Comparison of ENCODE assay signal across 8 cellular contexts in genomic region chr7:76549025-76549854, GRCh38. TPM values are rescaled to one million over a fixed set of nuclear protein-coding genes. Genes with fewer than 3 reads are reported as not detected.
DNase-seq lines count a peak whose midpoint lies in the region; ATAC-seq and TF ChIP-seq lines count a peak whose summit lies in the region.
"Not testable (repeated sequence)": the region's sequence is repeated elsewhere in the genome, so short reads cannot be mapped to it uniquely, and the experiment has no call there.

No MANE protein-coding gene starts in this region.

- intact Hi-C loops in Calu3 (cut with micrococcal nuclease; ENCODE audit: unreplicated experiment), result not testable (repeated sequence)

- H3K4me1 ChIP-seq in NT2/D1 (ENCODE audit: insufficient read depth, insufficient read length), result not testable (repeated sequence)

- peak; percentile 99 for ATAC-seq in GM21423 (IDR thresholded peaks at IDR 0.05; ENCODE audit: unreplicated experiment)

- not testable (repeated sequence) for TF ChIP-seq CTCF in Calu3 (IDR thresholded peaks at IDR 0.05; ENCODE audit: unreplicated experiment); endothelial cell (IDR thresholded peaks at IDR 0.05; ENCODE audit: unreplicated experiment); mesothelial cell of epicardium (IDR thresholded peaks at IDR 0.05; ENCODE audit: unreplicated experiment)

- not testable (repeated sequence) for H3K9me3 Mint-ChIP-seq in Calu3 (ENCODE audit: low read depth, unreplicated experiment); endothelial cell (ENCODE audit: unreplicated experiment); mesothelial cell of epicardium

- CTCF ChIA-PET in Calu3 (lab: Charles Lee), result interaction anchor here (0.7 kb wide), 1 partner anchor 895 kb away, joined by 3 read pairs; no protein-coding TSS in a partner anchor

- not testable (repeated sequence) for BruUV-seq in Calu3 (replicated peaks; lab: Mats Ljungman, UMichigan)

- DNase-seq in Calu3 (peak; percentile 77), HUDEP-2 (lab: John Stamatoyannopoulos, UW; ENCODE audit: unreplicated experiment in 76 of 76) (peak in 74 of 76 experiments; percentile 33 to 92 (median 82)), NT2/D1 (ENCODE audit: low read depth, low spot score) (peak; percentile 91), endothelial cell (ENCODE audit: low spot score) (peak; percentile 68), mesothelial cell of epicardium (ENCODE audit: low spot score in 2 of 2, unreplicated experiment in 2 of 2) (peak; percentile 50 to 72)
- peak; percentile 72 for DNase-seq in activated CD8-positive, alpha-beta memory T cell treated with anti-CD3 and anti-CD28 coated beads, Interleukin-2, amount 50 U/mL, for 24 hours (ENCODE audit: extremely low read depth)
- DNase-seq in stimulated activated CD8-positive, alpha-beta memory T cell treated with anti-CD3 and anti-CD28 coated beads, Interleukin-15, amount 100 ng/mL, for 24 hours (ENCODE audit: low read depth), result peak; percentile 47

- peak overlapping the region; percentile 71 for H3K4me3 ChIP-seq in NT2/D1 (ENCODE audit: insufficient read length, low read depth)

- H3K27ac Mint-ChIP-seq in Calu3 (ENCODE audit: unreplicated experiment), result peak overlapping the region; percentile 77
- H3K27ac Mint-ChIP-seq in endothelial cell (ENCODE audit: unreplicated experiment), result peak overlapping the region; percentile 48
- H3K27ac Mint-ChIP-seq in mesothelial cell of epicardium, result peak overlapping the region; percentile 94

- not testable (repeated sequence) for H3K27me3 ChIP-seq in NT2/D1 (ENCODE audit: insufficient read depth, insufficient read length)

- H3K4me1 Mint-ChIP-seq in Calu3 (ENCODE audit: low read depth, unreplicated experiment); endothelial cell (ENCODE audit: unreplicated experiment): not testable (repeated sequence)
- peaks cover 10% of the 10 kb centered on the region for H3K4me1 Mint-ChIP-seq in mesothelial cell of epicardium

- peak overlapping the region; percentile 79 for H3K9ac ChIP-seq in NT2/D1 (ENCODE audit: insufficient read length, low read depth)

- not testable (repeated sequence) for H3K9me3 ChIP-seq in NT2/D1 (ENCODE audit: insufficient read depth, low read length)

- peaks cover 18% of the 10 kb centered on the region for H3K36me3 Mint-ChIP-seq in Calu3 (ENCODE audit: insufficient read depth, unreplicated experiment)
- not testable (repeated sequence) for H3K36me3 Mint-ChIP-seq in endothelial cell (ENCODE audit: low read depth, unreplicated experiment); mesothelial cell of epicardium

- H3K27me3 Mint-ChIP-seq in Calu3 (ENCODE audit: unreplicated experiment); endothelial cell (ENCODE audit: unreplicated experiment); mesothelial cell of epicardium (ENCODE audit: low read depth): not testable (repeated sequence)

- H3K4me3 Mint-ChIP-seq in Calu3 (ENCODE audit: low read depth, unreplicated experiment) (peak overlapping the region; percentile 97), endothelial cell (ENCODE audit: unreplicated experiment) (peak overlapping the region; percentile 95), mesothelial cell of epicardium (peak overlapping the region; percentile 89)

- not testable (repeated sequence) for H3K36me3 ChIP-seq in NT2/D1 (ENCODE audit: insufficient read depth, insufficient read length, low read length)

RNA-seq across cellular contexts. Expression of gene SPDYE16, which starts 6.1 kb away (rescaled TPM):
- not detected in 2 replicates for total RNA-seq in Calu3 (2022)
- total RNA-seq in endothelial cell (ENCODE audit: unreplicated experiment), result not detected
- total RNA-seq in mesothelial cell of epicardium, result 0.18 to 0.44 TPM (median 0.34 TPM) in 3 replicates

RNA-seq across cellular contexts. Expression of gene UPK3B, which starts 38.9 kb away (rescaled TPM):
- total RNA-seq in Calu3 (2022) (6.0 and 14.6 TPM in 2 replicates), endothelial cell (ENCODE audit: unreplicated experiment) (0.87 TPM), mesothelial cell of epicardium (49.5 to 56.9 TPM (median 50.1 TPM) in 3 replicates)

Comparison
In these comparisons a context has a peak if more than half of its experiments do, and no peak if none do; other contexts are left out.
1. Peak in every context shown above with its lines: DNase-seq, ATAC-seq and H3K4me3 ChIP-seq.